ENCODE assay signal across 9 cellular contexts in the genomic region with DNA sequence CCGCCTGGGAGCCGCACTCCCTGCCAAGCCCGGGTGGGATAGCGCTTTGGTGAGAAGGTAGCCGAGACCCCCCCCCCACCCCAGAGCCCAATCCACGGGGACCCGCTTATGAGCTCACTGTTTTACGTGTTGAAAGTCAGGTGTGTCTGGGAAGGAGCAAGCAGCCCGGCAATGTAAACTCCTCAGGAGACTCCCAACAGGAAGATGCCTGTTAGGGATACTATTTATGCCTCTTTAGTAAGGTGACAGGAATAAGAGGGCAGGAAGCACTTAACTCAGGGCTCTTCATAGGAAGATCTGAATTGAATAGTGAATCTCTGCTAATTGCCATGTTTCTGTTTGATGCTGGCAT. TPM values are rescaled to one million over a fixed set of nuclear protein-coding genes. Genes with fewer than 3 reads are reported as not detected.
DNase-seq lines count a peak whose midpoint lies in the region; ATAC-seq, FAIRE-seq and TF ChIP-seq lines count a peak whose summit lies in the region.
"Had no signal": no experiment of that assay in that cellular context is flagged by ENCODE, and none has a peak within 500 bp of the region (broad histone marks: within the 10 kb centered on the region; RNA-seq: fewer than 3 reads in every experiment).

No MANE protein-coding gene starts in this region.

- TF ChIP-seq POLR2A in body of pancreas (IDR thresholded peaks at IDR 0.05) (no peak), vagina (IDR thresholded peaks at IDR 0.05) (no peak)

- TF ChIP-seq CTCF in natural killer cell (IDR thresholded peaks at IDR 0.05), result no peak
- no peak for TF ChIP-seq CTCF in body of pancreas (IDR thresholded peaks at IDR 0.05)
- no peak for TF ChIP-seq CTCF in vagina (IDR thresholded peaks at IDR 0.05)

- H3K9me3 Mint-ChIP-seq in natural killer cell (no peaks in the 10 kb centered on the region), memory B cell (no peaks in the 10 kb centered on the region)
- no peaks in the 10 kb centered on the region for H3K9me3 Mint-ChIP-seq in natural killer cell treated with Interleukin-12 subunit alpha and Interleukin-12 subunit beta and Interleukin-15 and Interleukin-18, amount 100 ng/mL, for 72 hours

- H3K4me1 ChIP-seq in body of pancreas (peaks cover 9% of the 10 kb centered on the region), vagina (peaks cover 16% of the 10 kb centered on the region)

- H3K9me3 ChIP-seq in body of pancreas, result no peaks in the 10 kb centered on the region
- H3K9me3 ChIP-seq in vagina, result no peaks in the 10 kb centered on the region

- H3K4me3 Mint-ChIP-seq in natural killer cell (peak overlapping the region; percentile 35), memory B cell (peak overlapping the region; percentile 72)
- H3K4me3 Mint-ChIP-seq in natural killer cell treated with Interleukin-12 subunit alpha and Interleukin-12 subunit beta and Interleukin-15 and Interleukin-18, amount 100 ng/mL, for 72 hours, result no peak overlapping the region

- intact Hi-C loops in natural killer cell (cut with micrococcal nuclease), result no loop called here
- intact Hi-C loops in body of pancreas (cut with DNase I), result no loop called here
- intact Hi-C loops in vagina (cut with DNase I), result no loop called here

- DNase-seq in natural killer cell (no peak), body of pancreas (no peak), memory B cell (ENCODE audit: low spot score in 2 of 2) (no peak), vagina (ENCODE audit: extremely low spot score in 2 of 2) (no peak), NOMO-1 (lab: John Stamatoyannopoulos, UW; ENCODE audit: unreplicated experiment in 2 of 2) (no peak), HTR-8/SVneo (ENCODE audit: insufficient read length, low spot score) (no peak), DMS114 treated with DMSO at 0.1 percent for 48 hours (lab: John Stamatoyannopoulos, UW; ENCODE audit: unreplicated experiment) (no peak)
- DNase-seq in natural killer cell treated with Interleukin-12 subunit alpha and Interleukin-12 subunit beta and Interleukin-15 and Interleukin-18, amount 100 ng/mL, for 72 hours (ENCODE audit: low spot score), result no peak

- H3K27me3 Mint-ChIP-seq in natural killer cell (ENCODE audit: low read depth in 2 of 2) (peaks cover 27 to 31% of the 10 kb centered on the region in 2 donors), memory B cell (peaks cover 7% of the 10 kb centered on the region)
- H3K27me3 Mint-ChIP-seq in natural killer cell treated with Interleukin-12 subunit alpha and Interleukin-12 subunit beta and Interleukin-15 and Interleukin-18, amount 100 ng/mL, for 72 hours, result peaks cover 24 to 30% of the 10 kb centered on the region in 2 donors

- H3K4me3 ChIP-seq in body of pancreas (no peak overlapping the region), vagina (peak overlapping the region; percentile 42 to 47)

- no peak overlapping the region for H3K27ac Mint-ChIP-seq in natural killer cell
- H3K27ac Mint-ChIP-seq in natural killer cell treated with Interleukin-12 subunit alpha and Interleukin-12 subunit beta and Interleukin-15 and Interleukin-18, amount 100 ng/mL, for 72 hours, result no peak overlapping the region
- H3K27ac Mint-ChIP-seq in memory B cell, result no peak overlapping the region

- ATAC-seq in natural killer cell, result no peak
- ATAC-seq in natural killer cell treated with Interleukin-12 subunit alpha and Interleukin-12 subunit beta and Interleukin-15 and Interleukin-18, amount 100 ng/mL, for 72 hours, result no peak
- ATAC-seq in body of pancreas, result peak; percentile 3
- ATAC-seq in memory B cell (ENCODE audit: low read depth), result no peak

- no peaks in the 10 kb centered on the region for H3K36me3 ChIP-seq in body of pancreas (replicated peaks in 1 of 2; ENCODE audit: insufficient read depth in 1 of 2, low read depth in 2 of 2)
- no peaks in the 10 kb centered on the region for H3K36me3 ChIP-seq in vagina

- H3K27ac ChIP-seq in body of pancreas, result no peak overlapping the region
- peak overlapping the region; percentile 22 for H3K27ac ChIP-seq in vagina

- H3K4me1 Mint-ChIP-seq in natural killer cell, result peaks cover 0 to 5% of the 10 kb centered on the region in 2 donors
- H3K4me1 Mint-ChIP-seq in natural killer cell treated with Interleukin-12 subunit alpha and Interleukin-12 subunit beta and Interleukin-15 and Interleukin-18, amount 100 ng/mL, for 72 hours (ENCODE audit: low read depth in 2 of 2), result peaks cover 10 to 23% of the 10 kb centered on the region in 2 donors
- peaks cover 20% of the 10 kb centered on the region for H3K4me1 Mint-ChIP-seq in memory B cell

- H3K27me3 ChIP-seq in body of pancreas (no peaks in the 10 kb centered on the region), vagina (no peaks in the 10 kb centered on the region)

- WGBS in body of pancreas, 2 donors, result 2 to 3% methylated on average over 4 to 9 of the region's 9 CpGs

- no peak for FAIRE-seq in HTR-8/SVneo (lab: Jason Lieb, UNC)
- FAIRE-seq: islet of Langerhans had no signal

- H3K36me3 Mint-ChIP-seq in natural killer cell (no peaks in the 10 kb centered on the region), memory B cell (no peaks in the 10 kb centered on the region)
- H3K36me3 Mint-ChIP-seq in natural killer cell treated with Interleukin-12 subunit alpha and Interleukin-12 subunit beta and Interleukin-15 and Interleukin-18, amount 100 ng/mL, for 72 hours, result no peaks in the 10 kb centered on the region

RNA-seq across cellular contexts. Expression of gene ARHGAP22, which starts 0.4 kb away (rescaled TPM):
- under 1 TPM in 2 of 3 donors, not detected in 1; 0.21 to 0.40 TPM for total RNA-seq in natural killer cell
- total RNA-seq in natural killer cell treated with Interleukin-12 subunit alpha and Interleukin-12 subunit beta and Interleukin-15 and Interleukin-18, amount 100 ng/mL, for 72 hours, result 1 to 10 TPM in 1 of 2 donors, under 1 TPM in 1; 0.14 to 1.8 TPM
- total RNA-seq in body of pancreas, result 1 to 10 TPM; 1.6 to 4.6 TPM
- total RNA-seq in vagina, result 3.2 TPM

Comparison
In these comparisons a context has a peak if more than half of its experiments do, and no peak if none do; other contexts are left out.
1. H3K4me3 ChIP-seq: peak in vagina (2 of 2); none in body of pancreas (0 of 2).